In genomic region chr20:50789968-50790650, GRCh38 we compare ENCODE assay signal across 9 cellular contexts. TPM values are rescaled to one million over a fixed set of nuclear protein-coding genes. Genes with fewer than 3 reads are reported as not detected.
DNase-seq lines count a peak whose midpoint lies in the region; FAIRE-seq and TF ChIP-seq lines count a peak whose summit lies in the region.
"Had no signal": no experiment of that assay in that cellular context is flagged by ENCODE, and none has a peak within 500 bp of the region (broad histone marks: within the 10 kb centered on the region; RNA-seq: fewer than 3 reads in every experiment).

No MANE protein-coding gene starts in this region.

- CTCF ChIA-PET in HEK293T (lab: Yijun Ruan, JAX) = interaction anchor here (0.6 to 2.0 kb wide), 12 partner anchors 10 to 202 kb away, joined by 3 to 13 read pairs (median 4); no protein-coding TSS in a partner anchor

- no peaks in the 10 kb centered on the region for H3K27me3 Mint-ChIP-seq in glutamatergic neuron (ENCODE audit: unreplicated experiment)

- no peaks in the 10 kb centered on the region for H3K27me3 ChIP-seq in small intestine (ENCODE audit: control insufficient read depth in 2 of 2, insufficient read depth in 2 of 2, low read length in 2 of 2)

- no peak overlapping the region for H3K4me3 ChIP-seq in small intestine (ENCODE audit: low read depth in 1 of 2, low read length in 2 of 2)
- H3K4me3 ChIP-seq: HAP-1 had no signal

- POLR2A ChIA-PET in HEK293T (lab: Yijun Ruan, JAX) = interaction anchor here (0.9 to 1.6 kb wide), 10 partner anchors 11 to 169 kb away, joined by 3 to 7 read pairs (median 4); partner anchors contain the start of genes ADNP, DPM1 and MOCS3

- H3K27ac Mint-ChIP-seq in glutamatergic neuron (ENCODE audit: unreplicated experiment) = peak overlapping the region; percentile 72

- TF ChIP-seq CTCF in glutamatergic neuron (IDR thresholded peaks at IDR 0.05; ENCODE audit: partially characterized antibody, unreplicated experiment) = no peak

- 45 to 70% (median 65%) methylated on average over 11 of the region's 11 CpGs for WGBS in small intestine, 3 donors

- in situ Hi-C loops in ACHN (cut with HindIII; ENCODE audit: low pct_ligation_motif_present, low pct_unique_long_range_greater_than_20kb, low sequenced_read_pairs) = no loop called here

- H3K4me1 ChIP-seq in small intestine (ENCODE audit: control insufficient read depth in 2 of 2, insufficient read depth in 1 of 2, low read depth in 1 of 2, low read length in 1 of 2) = peaks cover 2 to 6% of the 10 kb centered on the region in 2 donors

- FAIRE-seq in small intestine (lab: Jason Lieb, UNC) = no peak

- H3K36me3 Mint-ChIP-seq in glutamatergic neuron (ENCODE audit: unreplicated experiment) = no peaks in the 10 kb centered on the region

- H3K4me1 Mint-ChIP-seq in glutamatergic neuron (ENCODE audit: low read depth, unreplicated experiment) = peaks cover 8% of the 10 kb centered on the region

- DNase-seq in HEK293T (ENCODE audit: extremely low spot score) = no peak
- peak; percentile 28 for DNase-seq in SW480 (ENCODE audit: low spot score)
- DNase-seq in glutamatergic neuron = no peak
- DNase-seq in small intestine = peak; percentile 17
- DNase-seq in NOMO-1 treated with DMSO at 0.1 percent for 48 hours (lab: John Stamatoyannopoulos, UW; ENCODE audit: unreplicated experiment) = no peak
- DNase-seq in GM19238 (ENCODE audit: insufficient read length, low spot score) = no peak
- DNase-seq in NCI-H510A treated with DMSO at 0.1 percent for 48 hours (lab: John Stamatoyannopoulos, UW) = no peak
- DNase-seq in ACHN = no peak

- peak overlapping the region in 1 of 2 donors; percentile 69 for H3K27ac ChIP-seq in small intestine (ENCODE audit: low read depth in 1 of 2, low read length in 1 of 2)

- H3K36me3 ChIP-seq in small intestine (ENCODE audit: control insufficient read depth in 2 of 2, insufficient read depth in 2 of 2, low read length in 2 of 2) = no peaks in the 10 kb centered on the region

- no peak overlapping the region for H3K4me3 Mint-ChIP-seq in glutamatergic neuron (ENCODE audit: unreplicated experiment)

- H3K9me3 Mint-ChIP-seq in glutamatergic neuron (ENCODE audit: unreplicated experiment) = peaks cover 3% of the 10 kb centered on the region

- no peaks in the 10 kb centered on the region for H3K9me3 ChIP-seq in small intestine (ENCODE audit: control insufficient read depth, low read depth)
- H3K9me3 ChIP-seq: HAP-1 had no signal

TF ChIP-seq in HEK293T, 16 proteins besides CTCF, POLR2A, EP300 and RAD21:
- TF ChIP-seq L3MBTL2 (conservative IDR thresholded peaks at IDR 0.05) (no peak), ZNF384 (IDR thresholded peaks at IDR 0.05) (no peak), TARDBP (IDR thresholded peaks at IDR 0.05) (no peak), BHLHE40 (IDR thresholded peaks at IDR 0.05; ENCODE audit: borderline replicate concordance) (no peak), SP1 (IDR thresholded peaks at IDR 0.05) (no peak), PKNOX1 (IDR thresholded peaks at IDR 0.05) (peak; percentile 48)
TF ChIP-seq in HEK293T: peak in this region for 1.

RNA-seq across cellular contexts. Expression of gene BCAS4, which starts 4.8 kb away (rescaled TPM):
- 5.5 TPM for total RNA-seq in glutamatergic neuron (ENCODE audit: unreplicated experiment)
- polyA plus RNA-seq in small intestine = 1 to 10 TPM in 2 of 3 donors, under 1 TPM in 1; 0.45 to 1.7 (median 1.4) TPM

RNA-seq across cellular contexts. Expression of gene PARD6B, which starts 58.7 kb away (rescaled TPM):
- total RNA-seq in glutamatergic neuron (ENCODE audit: unreplicated experiment) = 4.0 TPM
- polyA plus RNA-seq in small intestine = 1 to 10 TPM; 2.4 to 9.2 (median 8.9) TPM

Comparison
In these comparisons a context has a peak if more than half of its experiments do, and no peak if none do; other contexts are left out.
1. DNase-seq: peak in SW480 (single experiment) and small intestine (single experiment); none in HEK293T (single experiment), glutamatergic neuron (single experiment), NOMO-1 treated with DMSO at 0.1 percent for 48 hours (single experiment), GM19238 (single experiment), NCI-H510A treated with DMSO at 0.1 percent for 48 hours (single experiment) and ACHN (single experiment).